Comparison of ENCODE assay signal across 14 cellular contexts in genomic region chr12:84201976-84202375, GRCh38.
"Had no signal": no experiment of that assay in that cellular context is flagged by ENCODE, and none has a peak within 500 bp of the region (broad histone marks: within the 10 kb centered on the region; RNA-seq: fewer than 3 reads in every experiment).

No MANE protein-coding gene starts in this region.

- ATAC-seq: activated naive CD4-positive, alpha-beta T cell treated with anti-CD3 and anti-CD28 coated beads, Interleukin-2, amount 50 U/mL, for 72 hours; activated T-cell treated with anti-CD3 and anti-CD28 coated beads, Interleukin-2, amount 50 U/mL, for 72 hours; mucosa of descending colon; naive thymus-derived CD4-positive, alpha-beta T cell; stimulated activated naive CD8-positive, alpha-beta T cell treated with anti-CD3 and anti-CD28 coated beads, Interleukin-15, Interleukin-2, amounts not matched to agents 100 U/mL and 50 U/mL, for 24 hours had no signal

- DNase-seq: activated CD4-positive, alpha-beta T cell treated with anti-CD3 and anti-CD28 coated beads, Interleukin-2, amount 10 ng/mL, durations not matched to agents 7 days and 5 days; activated CD4-positive, CD25-positive, alpha-beta regulatory T cell; activated CD8-positive, alpha-beta memory T cell treated with anti-CD3 and anti-CD28 coated beads, Interleukin-2, amount 50 U/mL, for 48 hours; activated gamma-delta T cell; activated T-cell treated with anti-CD3 and anti-CD28 coated beads, Interleukin-2, amount 50 U/mL, for 72 hours; hippocampal formation; kidney; left ventricle myocardium inferior; mucosa of descending colon; naive thymus-derived CD4-positive, alpha-beta T cell; stimulated activated CD4-positive, alpha-beta T cell treated with anti-CD3 and anti-CD28 coated beads, Interleukin-4, amount 100 ng/mL, for 24 hours; stimulated activated naive CD8-positive, alpha-beta T cell treated with anti-CD3 and anti-CD28 coated beads, Interleukin-15, Interleukin-2, amounts not matched to agents 100 U/mL and 50 U/mL, for 24 hours; transverse colon had no signal
